Comparison of ENCODE assay signal across 12 cellular contexts in genomic region chr1:208834346-208835081, GRCh38.
DNase-seq lines count a peak whose midpoint lies in the region; ATAC-seq and TF ChIP-seq lines count a peak whose summit lies in the region.
"Had no signal": no experiment of that assay in that cellular context is flagged by ENCODE, and none has a peak within 500 bp of the region (broad histone marks: within the 10 kb centered on the region; RNA-seq: fewer than 3 reads in every experiment).

No MANE protein-coding gene starts in this region.

- no peaks in the 10 kb centered on the region for H3K79me2 ChIP-seq in hepatocyte
- no peaks in the 10 kb centered on the region for H3K79me2 ChIP-seq in Karpas-422 (ENCODE audit: low read length)

- TF ChIP-seq CTCF in hepatocyte (IDR thresholded peaks at IDR 0.05; ENCODE audit: poor library complexity) (no peak), thoracic aorta (IDR thresholded peaks at IDR 0.05) (no peak)

- H3K9me2 ChIP-seq in hepatocyte (replicated peaks; ENCODE audit: insufficient read depth): no peaks in the 10 kb centered on the region
- no peaks in the 10 kb centered on the region for H3K9me2 ChIP-seq in Karpas-422 (replicated peaks; ENCODE audit: insufficient read depth, low read length)

- peak overlapping the region; percentile 29 for H3K4me3 ChIP-seq in SJCRH30
- no peak overlapping the region for H3K4me3 ChIP-seq in hepatocyte
- H3K4me3 ChIP-seq in thoracic aorta: peak overlapping the region; percentile 35
- H3K4me3 ChIP-seq in Karpas-422 (ENCODE audit: low read length): no peak overlapping the region

- DNase-seq in NCI-H1436 (lab: John Stamatoyannopoulos, UW): peak; percentile 82
- peak; percentile 16 to 55 for DNase-seq in SJCRH30
- DNase-seq in hepatocyte (ENCODE audit: low spot score): no peak
- DNase-seq in thoracic aorta (ENCODE audit: low spot score): no peak
- DNase-seq in Karpas-422: no peak
- no peak for DNase-seq in midbrain (lab: John Stamatoyannopoulos, UW)
- DNase-seq: activated CD8-positive, alpha-beta T cell treated with anti-CD3 and anti-CD28 coated beads, Interleukin-2, amount 10 ng/mL, durations not matched to agents 7 days and 5 days; effector memory CD8-positive, alpha-beta T cell; naive thymus-derived CD4-positive, alpha-beta T cell; stimulated activated naive B cell treated with anti-CD40 and anti-IgM and Interleukin-4, amounts not matched to agents 10 μg/mL and 1 μg/mL and 100 μg/mL, for 72 hours; T1000 had no signal

- H4K20me1 ChIP-seq in hepatocyte (ENCODE audit: insufficient read depth, poor library complexity, severe bottlenecking) (no peaks in the 10 kb centered on the region), Karpas-422 (ENCODE audit: insufficient read depth, low read depth, low read length) (no peaks in the 10 kb centered on the region)

- H3K4me1 ChIP-seq in SJCRH30 (peaks cover 12% of the 10 kb centered on the region), hepatocyte (ENCODE audit: insufficient read depth) (no peaks in the 10 kb centered on the region), thoracic aorta (ENCODE audit: control insufficient read depth in 1 of 2, low read depth in 2 of 2) (peaks cover 4 to 11% of the 10 kb centered on the region in 2 donors), Karpas-422 (ENCODE audit: low read length) (no peaks in the 10 kb centered on the region)

- peak overlapping the region; percentile 3; the same call in 1 of the 2 replicates for H3K27ac ChIP-seq in SJCRH30
- H3K27ac ChIP-seq in hepatocyte: no peak overlapping the region
- peak overlapping the region in 1 of 2 donors; percentile 56 for H3K27ac ChIP-seq in thoracic aorta
- no peak overlapping the region for H3K27ac ChIP-seq in Karpas-422 (ENCODE audit: low read length)

- H3K27me3 ChIP-seq in SJCRH30: no peaks in the 10 kb centered on the region
- H3K27me3 ChIP-seq in hepatocyte: no peaks in the 10 kb centered on the region
- no peaks in the 10 kb centered on the region for H3K27me3 ChIP-seq in thoracic aorta (replicated peaks; ENCODE audit: insufficient read depth)
- no peaks in the 10 kb centered on the region for H3K27me3 ChIP-seq in Karpas-422 (ENCODE audit: low read length)

- no peak overlapping the region for H3K9ac ChIP-seq in Karpas-422 (ENCODE audit: low read length)

- H3K9me3 ChIP-seq in SJCRH30 (replicated peaks) (no peaks in the 10 kb centered on the region), hepatocyte (ENCODE audit: low read depth) (no peaks in the 10 kb centered on the region), thoracic aorta (no peaks in the 10 kb centered on the region), Karpas-422 (ENCODE audit: low read length) (no peaks in the 10 kb centered on the region)

- no peaks in the 10 kb centered on the region for H3K36me3 ChIP-seq in SJCRH30
- H3K36me3 ChIP-seq in hepatocyte (replicated peaks; ENCODE audit: insufficient read depth, low read depth): no peaks in the 10 kb centered on the region
- H3K36me3 ChIP-seq in thoracic aorta: no peaks in the 10 kb centered on the region
- no peaks in the 10 kb centered on the region for H3K36me3 ChIP-seq in Karpas-422 (ENCODE audit: insufficient read depth, low read length)

- no peak overlapping the region for H2AFZ ChIP-seq in hepatocyte
- no peak overlapping the region for H2AFZ ChIP-seq in Karpas-422 (ENCODE audit: low read length)

- ATAC-seq in thoracic aorta (ENCODE audit: insufficient number of reproducible peaks, low FRiP score, low read depth) (no peak), HG02678 (IDR thresholded peaks at IDR 0.05; ENCODE audit: unreplicated experiment) (no peak)
- ATAC-seq: activated CD8-positive, alpha-beta T cell treated with anti-CD3 and anti-CD28 coated beads, Interleukin-2, amount 10 ng/mL, durations not matched to agents 7 days and 5 days; effector memory CD8-positive, alpha-beta T cell; naive thymus-derived CD4-positive, alpha-beta T cell; stimulated activated naive B cell treated with anti-CD40 and anti-IgM and Interleukin-4, amounts not matched to agents 10 μg/mL and 1 μg/mL and 100 μg/mL, for 72 hours had no signal

- WGBS in hepatocyte (ENCODE audit: low lambda C conversion rate, missing lambda C conversion rate): 48% methylated on average over 11 of the region's 11 CpGs

- H3K4me2 ChIP-seq in hepatocyte: peak overlapping the region; percentile 53
- no peak overlapping the region for H3K4me2 ChIP-seq in Karpas-422 (ENCODE audit: low read depth, low read length, poor library complexity, severe bottlenecking)

Comparison
In these comparisons a context has a peak if more than half of its experiments do, and no peak if none do; other contexts are left out.
1. DNase-seq: peak in NCI-H1436 (single experiment) and SJCRH30 (2 of 2); none in hepatocyte (single experiment), thoracic aorta (single experiment), Karpas-422 (single experiment) and midbrain (single experiment).
2. H3K4me3 ChIP-seq: peak in SJCRH30 (single experiment) and thoracic aorta (single experiment); none in hepatocyte (single experiment) and Karpas-422 (single experiment).